Comparison of ENCODE assay signal across 34 cellular contexts in the genomic region with DNA sequence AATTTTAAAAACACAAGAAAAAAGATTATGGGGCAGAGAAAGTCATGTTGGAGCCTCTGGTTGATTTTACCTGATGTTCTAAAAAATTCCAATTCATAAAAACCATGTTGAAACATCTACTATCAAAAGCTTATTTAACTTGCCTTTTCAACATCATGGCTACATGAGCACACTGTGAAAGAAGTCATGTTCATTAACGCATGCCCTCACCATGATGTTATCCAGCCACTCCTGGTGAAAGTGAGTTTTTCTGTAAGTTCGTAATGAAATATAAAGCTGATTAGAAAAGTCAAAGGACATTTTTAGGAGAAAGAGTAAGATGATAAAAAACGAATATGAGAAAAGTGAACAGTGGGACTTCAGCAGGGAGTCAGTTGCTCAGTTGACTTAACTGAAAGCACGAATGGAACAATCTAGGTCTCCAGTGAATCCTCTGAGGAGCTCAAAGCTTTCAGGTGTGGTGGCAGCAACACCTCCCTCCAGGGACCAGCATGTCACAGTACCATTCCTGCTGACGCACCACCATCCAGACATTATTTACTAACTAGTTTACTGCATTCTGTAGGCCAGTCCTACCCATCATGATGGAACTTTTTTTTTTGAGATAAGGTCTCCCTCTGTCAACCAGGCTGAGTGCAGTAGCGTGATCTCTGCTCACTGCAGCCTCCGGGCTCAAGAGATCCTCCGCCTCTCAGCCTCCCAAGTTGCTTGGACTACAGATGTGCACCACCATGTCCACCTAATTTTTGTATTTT.
"Had no signal": no experiment of that assay in that cellular context is flagged by ENCODE, and none has a peak within 500 bp of the region (broad histone marks: within the 10 kb centered on the region; RNA-seq: fewer than 3 reads in every experiment).

No MANE protein-coding gene starts in this region.

- H3K9me3 ChIP-seq: MG63 had no signal

- DNase-seq: Karpas-422, Kasumi-1, KG1, MG63, MM.1S, MV-4-11, NCI-H1048, NCI-H1092, NCI-H1092 treated with DMSO at 0.1 percent for 48 hours, NCI-H1105, NCI-H1105 treated with DMSO at 0.1 percent for 48 hours, NCI-H1417, NCI-H1417 treated with DMSO at 0.1 percent for 48 hours, NCI-H1436, NCI-H1436 treated with DMSO at 0.1 percent for 48 hours, NCI-H146, NCI-H1694, NCI-H1694 treated with DMSO at 0.1 percent for 48 hours, NCI-H187, NCI-H187 treated with DMSO at 0.1 percent for 48 hours, NCI-H1930, NCI-H2029, NCI-H2029 treated with DMSO at 0.1 percent for 48 hours, NCI-H2081, NCI-H2081 treated with DMSO at 0.1 percent for 48 hours, NCI-H2107, NCI-H2171, NCI-H2171 treated with DMSO at 0.1 percent for 48 hours, NCI-H2227 treated with DMSO at 0.1 percent for 48 hours, NCI-H226, NCI-H345, NCI-H446, NCI-H446 treated with DMSO at 0.1 percent for 48 hours had no signal

- H3K4me3 ChIP-seq: MG63 had no signal

- H3K4me2 ChIP-seq: KMS-11 had no signal

- H3K9ac ChIP-seq: KMS-11 had no signal

- H3K36me3 ChIP-seq: MG63 had no signal

- H3K27ac ChIP-seq: KMS-11 had no signal

- H3K27me3 ChIP-seq: MG63 had no signal
